ENCODE assay signal across 10 cellular contexts in the genomic region with DNA sequence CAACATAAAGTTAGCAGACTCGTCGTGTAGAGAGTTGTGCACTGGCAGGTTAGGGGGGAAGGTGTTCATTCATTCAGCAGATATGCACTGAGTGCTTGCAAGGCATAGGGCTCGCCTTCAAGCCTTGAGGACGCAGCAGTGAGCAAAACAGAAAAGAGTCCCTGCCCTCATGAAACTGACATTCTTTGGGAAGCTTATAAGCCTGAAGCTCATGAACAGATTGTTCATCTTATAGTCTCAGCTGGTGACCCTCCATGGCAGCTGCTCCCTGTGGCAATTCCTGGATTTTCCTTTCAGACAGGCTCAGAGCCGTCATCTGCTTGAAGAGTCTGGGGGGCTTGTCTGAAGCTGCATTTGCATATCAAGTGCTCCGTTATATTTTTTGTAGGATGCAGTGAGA.
A peak's percentile ranks its signal among the peaks of the same experiment; 100 is the strongest.
DNase-seq lines count a peak whose midpoint lies in the region; ATAC-seq and TF ChIP-seq lines count a peak whose summit lies in the region.
"Had no signal": no experiment of that assay in that cellular context is flagged by ENCODE, and none has a peak within 500 bp of the region (broad histone marks: within the 10 kb centered on the region; RNA-seq: fewer than 3 reads in every experiment).

No MANE protein-coding gene starts in this region.

- no peak for DNase-seq in heart left ventricle
- no peak for DNase-seq in Right ventricle myocardium superior
- no peak for DNase-seq in SK-N-MC (ENCODE audit: low read depth, low spot score)
- DNase-seq in hepatocyte (ENCODE audit: low spot score) = no peak
- DNase-seq in type B pancreatic cell (ENCODE audit: extremely low spot score, unreplicated experiment) = no peak
- DNase-seq in kidney tubule cell (ENCODE audit: low spot score) = no peak
- no peak for DNase-seq in H7
- DNase-seq: NCI-H1417 treated with DMSO at 0.1 percent for 48 hours had no signal

- no peak for TF ChIP-seq CTCF in heart left ventricle (IDR thresholded peaks at IDR 0.05)
- no peak for TF ChIP-seq CTCF in hepatocyte (IDR thresholded peaks at IDR 0.05; ENCODE audit: poor library complexity)
- TF ChIP-seq CTCF in type B pancreatic cell (conservative IDR thresholded peaks at IDR 0.05) = no peak

- H3K4me1 ChIP-seq in heart left ventricle (peaks cover 3 to 89% (median 74%) of the 10 kb centered on the region in 12 donors), hepatocyte (ENCODE audit: insufficient read depth) (peaks cover 41% of the 10 kb centered on the region)

- 57 to 66% (median 63%) methylated on average over 6 of the region's 6 CpGs for WGBS in heart left ventricle, 4 donors
- WGBS in hepatocyte (ENCODE audit: low lambda C conversion rate, missing lambda C conversion rate) = 82% methylated on average over 6 of the region's 6 CpGs

- no peak overlapping the region for H3K4me3 Mint-ChIP-seq in type B pancreatic cell

- H3K27ac Mint-ChIP-seq in type B pancreatic cell = peak overlapping the region; percentile 63

- intact Hi-C loops in heart left ventricle (cut with DNase I) = loop anchor here in 8 of 10 donors (2.0 to 10.0 kb wide), 8 partner anchors 65 to 295 kb away; partner anchors contain the start of genes HIF1A (in 4 of the 8) and SNAPC1 (in 4 of the 8)
- intact Hi-C loops in Right ventricle myocardium superior (cut with DNase I) = loop anchor here (10.0 kb wide), 2 partner anchors 55 to 255 kb away; no protein-coding TSS in a partner anchor

- H3K27ac ChIP-seq in heart left ventricle (peak overlapping the region; percentile 74 to 99 (median 86)), SK-N-MC (no peak overlapping the region), hepatocyte (peak overlapping the region; percentile 54)

- H3K9me3 ChIP-seq in heart left ventricle = peaks cover 0 to under 1% (median 0%) of the 10 kb centered on the region in 12 donors
- no peaks in the 10 kb centered on the region for H3K9me3 ChIP-seq in SK-N-MC (ENCODE audit: low read depth, low read length)
- H3K9me3 ChIP-seq in hepatocyte (ENCODE audit: low read depth) = peaks cover 3% of the 10 kb centered on the region
- H3K9me3 ChIP-seq: adrenal gland had no signal

- H3K9ac ChIP-seq in SK-N-MC (ENCODE audit: insufficient read length) = no peak overlapping the region

- H3K27me3 Mint-ChIP-seq in type B pancreatic cell = no peaks in the 10 kb centered on the region

- no peaks in the 10 kb centered on the region for H3K9me2 ChIP-seq in hepatocyte (replicated peaks; ENCODE audit: insufficient read depth)

- peaks cover 43% of the 10 kb centered on the region for H3K4me1 Mint-ChIP-seq in type B pancreatic cell (ENCODE audit: unreplicated experiment)

- no peak for ATAC-seq in heart left ventricle
- no peak for ATAC-seq in Right ventricle myocardium superior (ENCODE audit: poor library complexity)
- ATAC-seq in HG03159 (IDR thresholded peaks at IDR 0.05; ENCODE audit: unreplicated experiment) = no peak

- H3K79me2 ChIP-seq in hepatocyte = no peaks in the 10 kb centered on the region

- no peak overlapping the region for H2AFZ ChIP-seq in hepatocyte

- no peak for TF ChIP-seq POLR2A in heart left ventricle (IDR thresholded peaks at IDR 0.05)

- H3K4me3 ChIP-seq in heart left ventricle = no peak overlapping the region
- H3K4me3 ChIP-seq in SK-N-MC = peak overlapping the region; percentile 73
- H3K4me3 ChIP-seq in hepatocyte = no peak overlapping the region
- no peak overlapping the region for H3K4me3 ChIP-seq in H7 (ENCODE audit: insufficient read depth, low read depth, low read length)
- H3K4me3 ChIP-seq: adrenal gland had no signal

- no peaks in the 10 kb centered on the region for H3K27me3 ChIP-seq in heart left ventricle
- H3K27me3 ChIP-seq in hepatocyte = no peaks in the 10 kb centered on the region
- no peaks in the 10 kb centered on the region for H3K27me3 ChIP-seq in H7 (ENCODE audit: control insufficient read depth, insufficient read depth, low read length)
- H3K27me3 ChIP-seq: adrenal gland had no signal

- H3K4me2 ChIP-seq in hepatocyte = peak overlapping the region; percentile 42

- H3K36me3 Mint-ChIP-seq in type B pancreatic cell = peaks cover 6% of the 10 kb centered on the region

- no peaks in the 10 kb centered on the region for H3K9me3 Mint-ChIP-seq in type B pancreatic cell

- no peaks in the 10 kb centered on the region for H4K20me1 ChIP-seq in hepatocyte (ENCODE audit: insufficient read depth, poor library complexity, severe bottlenecking)

- H3K36me3 ChIP-seq in heart left ventricle (peaks cover 0 to 5% (median 0%) of the 10 kb centered on the region in 9 donors), SK-N-MC (ENCODE audit: insufficient read depth, low read length) (no peaks in the 10 kb centered on the region), hepatocyte (replicated peaks; ENCODE audit: insufficient read depth, low read depth) (no peaks in the 10 kb centered on the region), H7 (replicated peaks; ENCODE audit: control insufficient read depth, insufficient read depth, low read length) (no peaks in the 10 kb centered on the region)
